ENCODE assay signal across 9 cellular contexts in genomic region chr1:27885114-27885528, GRCh38. TPM values are rescaled to one million over a fixed set of nuclear protein-coding genes. Genes with fewer than 3 reads are reported as not detected.
A peak's percentile ranks its signal among the peaks of the same experiment; 100 is the strongest.
DNase-seq lines count a peak whose midpoint lies in the region; ATAC-seq and TF ChIP-seq lines count a peak whose summit lies in the region.
"Had no signal": no experiment of that assay in that cellular context is flagged by ENCODE, and none has a peak within 500 bp of the region (broad histone marks: within the 10 kb centered on the region; RNA-seq: fewer than 3 reads in every experiment).

No MANE protein-coding gene starts in this region.

- no peaks in the 10 kb centered on the region for H3K9me3 Mint-ChIP-seq in T-cell
- H3K9me3 Mint-ChIP-seq in stimulated activated naive B cell treated with anti-CD40 and anti-IgM and Interleukin-4, amounts not matched to agents 10 μg/mL and 1 μg/mL and 100 μg/mL, for 72 hours = no peaks in the 10 kb centered on the region

- peak overlapping the region; percentile 16; the same call in 1 of the 2 replicates for H3K9ac ChIP-seq in KMS-11

- intact Hi-C loops in right cardiac atrium (cut with DNase I) = no loop called here

- no peaks in the 10 kb centered on the region for H3K36me3 ChIP-seq in KMS-11 (ENCODE audit: insufficient read depth)

- H3K4me2 ChIP-seq in KMS-11 = peak overlapping the region; percentile 63

- peak overlapping the region; percentile 35 to 99 for H3K27ac Mint-ChIP-seq in T-cell
- peak overlapping the region; percentile 97 for H3K27ac Mint-ChIP-seq in stimulated activated naive B cell treated with anti-CD40 and anti-IgM and Interleukin-4, amounts not matched to agents 10 μg/mL and 1 μg/mL and 100 μg/mL, for 72 hours

- 80% methylated on average over 8 of the region's 8 CpGs for WGBS in right cardiac atrium

- H3K4me3 ChIP-seq in KMS-11 (IDR thresholded peaks at IDR 0.05; ENCODE audit: insufficient read depth, low read depth, low read length) (no peak overlapping the region), right cardiac atrium (ENCODE audit: low read length) (no peak overlapping the region)

- peaks cover 61% of the 10 kb centered on the region for H3K36me3 Mint-ChIP-seq in T-cell
- peaks cover 62 to 76% of the 10 kb centered on the region in 2 donors for H3K36me3 Mint-ChIP-seq in stimulated activated naive B cell treated with anti-CD40 and anti-IgM and Interleukin-4, amounts not matched to agents 10 μg/mL and 1 μg/mL and 100 μg/mL, for 72 hours

- no peaks in the 10 kb centered on the region for H3K9me3 ChIP-seq in right cardiac atrium (ENCODE audit: control insufficient read depth, low read length)

- POLR2A ChIA-PET in T-cell (lab: Charles Lee) = no interaction called here

- H3K27me3 ChIP-seq in KMS-11 (ENCODE audit: insufficient read depth, low read depth) = no peaks in the 10 kb centered on the region
- H3K27me3 ChIP-seq in right cardiac atrium (ENCODE audit: control insufficient read depth, insufficient read depth) = no peaks in the 10 kb centered on the region

- CTCF ChIA-PET in T-cell (lab: Charles Lee) = no interaction called here

- H3K4me1 ChIP-seq in KMS-11 (ENCODE audit: low read depth, poor library complexity, severe bottlenecking) (peaks cover 90% of the 10 kb centered on the region), right cardiac atrium (ENCODE audit: control insufficient read depth, insufficient read depth, low read length) (no peaks in the 10 kb centered on the region)

- H3K27ac ChIP-seq in KMS-11 (peak overlapping the region; percentile 89), right cardiac atrium (ENCODE audit: low read length) (peak overlapping the region; percentile 84)

- H2AFZ ChIP-seq in KMS-11 (ENCODE audit: low read depth) = no peak overlapping the region

- DNase-seq in T-cell = no peak
- no peak for DNase-seq in right cardiac atrium
- DNase-seq in stimulated activated naive B cell treated with anti-CD40 and anti-IgM and Interleukin-4, amounts not matched to agents 10 μg/mL and 1 μg/mL and 100 μg/mL, for 72 hours = no peak
- no peak for DNase-seq in NAMALWA (ENCODE audit: low spot score)
- no peak for DNase-seq in islet precursor cell
- no peak for DNase-seq in NCI-H146 treated with DMSO at 0.1 percent for 48 hours (lab: John Stamatoyannopoulos, UW; ENCODE audit: unreplicated experiment)
- DNase-seq in NCI-H526 (lab: John Stamatoyannopoulos, UW) = no peak
- DNase-seq: NCI-H446 treated with DMSO at 0.1 percent for 48 hours had no signal

- TF ChIP-seq CTCF in KMS-11 (conservative IDR thresholded peaks at IDR 0.05; ENCODE audit: low read depth, low read length) = no peak

- H4K20me1 ChIP-seq in KMS-11 (ENCODE audit: insufficient read depth) = no peaks in the 10 kb centered on the region

- no peaks in the 10 kb centered on the region for H3K27me3 Mint-ChIP-seq in T-cell
- H3K27me3 Mint-ChIP-seq in stimulated activated naive B cell treated with anti-CD40 and anti-IgM and Interleukin-4, amounts not matched to agents 10 μg/mL and 1 μg/mL and 100 μg/mL, for 72 hours = no peaks in the 10 kb centered on the region

- no peak for ATAC-seq in T-cell (replicated peaks in 1 of 4)
- ATAC-seq in right cardiac atrium = peak; percentile 23 to 46
- ATAC-seq in stimulated activated naive B cell treated with anti-CD40 and anti-IgM and Interleukin-4, amounts not matched to agents 10 μg/mL and 1 μg/mL and 100 μg/mL, for 72 hours (replicated peaks) = no peak

- H3K79me2 ChIP-seq in KMS-11 (ENCODE audit: insufficient read depth, low read depth) = no peaks in the 10 kb centered on the region

- H3K4me1 Mint-ChIP-seq in T-cell = peaks cover 21 to 72% (median 70%) of the 10 kb centered on the region in 3 donors
- H3K4me1 Mint-ChIP-seq in stimulated activated naive B cell treated with anti-CD40 and anti-IgM and Interleukin-4, amounts not matched to agents 10 μg/mL and 1 μg/mL and 100 μg/mL, for 72 hours = peaks cover 55 to 68% of the 10 kb centered on the region in 2 donors

- H3K4me3 Mint-ChIP-seq in T-cell = peak overlapping the region in 1 of 3 donors; percentile 79
- H3K4me3 Mint-ChIP-seq in stimulated activated naive B cell treated with anti-CD40 and anti-IgM and Interleukin-4, amounts not matched to agents 10 μg/mL and 1 μg/mL and 100 μg/mL, for 72 hours = peak overlapping the region; percentile 15 to 41

RNA-seq across cellular contexts. Expression of gene THEMIS2, which starts 12.8 kb away (rescaled TPM):
- total RNA-seq in T-cell (100 to 1,000 TPM in 2 of 5 donors, 10 to 100 TPM in 3; 39.0 to 124 (median 94.8) TPM), right cardiac atrium (10 to 100 TPM in 1 of 4 donors, 1 to 10 TPM in 3; 7.6 to 10.1 (median 9.3) TPM)
- polyA plus RNA-seq in right cardiac atrium = 5.1 TPM

RNA-seq across cellular contexts. Expression of gene RPA2, which starts 29.3 kb away (rescaled TPM):
- 10 to 100 TPM; 36.1 to 68.9 (median 53.5) TPM for total RNA-seq in T-cell
- 10 to 100 TPM; 26.8 to 38.3 (median 32.2) TPM for total RNA-seq in right cardiac atrium
- polyA plus RNA-seq in right cardiac atrium = 32.4 TPM

RNA-seq across cellular contexts. Expression of gene SMPDL3B, which starts 49.7 kb away (rescaled TPM):
- total RNA-seq in T-cell (under 1 TPM in 4 of 5 donors, not detected in 1; 0.22 to 0.44 (median 0.33) TPM), right cardiac atrium (1 to 10 TPM in 1 of 4 donors, under 1 TPM in 3; 0.31 to 2.1 (median 0.40) TPM)
- polyA plus RNA-seq in right cardiac atrium = 0.11 TPM

RNA-seq across cellular contexts. Expression of gene PPP1R8, which starts 54.5 kb away (rescaled TPM):
- total RNA-seq in T-cell (10 to 100 TPM; 20.5 to 48.1 (median 40.5) TPM), right cardiac atrium (10 to 100 TPM; 24.2 to 26.8 (median 24.7) TPM)
- 18.7 TPM for polyA plus RNA-seq in right cardiac atrium

Comparison
In these comparisons a context has a peak if more than half of its experiments do, and no peak if none do; other contexts are left out.
1. ATAC-seq: peak in right cardiac atrium (2 of 2); none in T-cell (0 of 4) and stimulated activated naive B cell treated with anti-CD40 and anti-IgM and Interleukin-4, amounts not matched to agents 10 μg/mL and 1 μg/mL and 100 μg/mL, for 72 hours (0 of 2).